In genomic region chr4:18593297-18594002, GRCh38 we compare ENCODE assay signal across 8 cellular contexts.
DNase-seq lines count a peak whose midpoint lies in the region; ATAC-seq and TF ChIP-seq lines count a peak whose summit lies in the region.

No MANE protein-coding gene starts in this region.

- H3K9me3 Mint-ChIP-seq in Caco-2 (ENCODE audit: unreplicated experiment) (no peaks in the 10 kb centered on the region), endothelial cell (ENCODE audit: unreplicated experiment) (no peaks in the 10 kb centered on the region)

- peak overlapping the region; percentile 29 for H3K4me3 Mint-ChIP-seq in Caco-2 (ENCODE audit: unreplicated experiment)
- no peak overlapping the region for H3K4me3 Mint-ChIP-seq in endothelial cell (ENCODE audit: unreplicated experiment)

- DNase-seq in Caco-2 (peak; percentile 48 to 61), HL-60 (ENCODE audit: low read depth in 1 of 2, low spot score in 1 of 2) (peak; percentile 30 to 40), NCI-H82 treated with DMSO at 0.1 percent for 48 hours (lab: John Stamatoyannopoulos, UW; ENCODE audit: unreplicated experiment) (peak; percentile 18), endothelial cell (ENCODE audit: low spot score) (peak; percentile 57), myocyte (ENCODE audit: low read depth) (peak; percentile 79)
- peak; percentile 65 for DNase-seq in activated CD8-positive, alpha-beta memory T cell treated with anti-CD3 and anti-CD28 coated beads for 24 hours
- peak; percentile 29 for DNase-seq in stimulated activated naive CD8-positive, alpha-beta T cell treated with anti-CD3 and anti-CD28 coated beads, Interleukin-15, Interleukin-2, amounts not matched to agents 100 U/mL and 50 U/mL, for 24 hours

- no peaks in the 10 kb centered on the region for H3K4me1 ChIP-seq in Caco-2

- H3K36me3 Mint-ChIP-seq in Caco-2 (ENCODE audit: insufficient read depth, unreplicated experiment), result no peaks in the 10 kb centered on the region
- H3K36me3 Mint-ChIP-seq in endothelial cell (ENCODE audit: low read depth, unreplicated experiment), result no peaks in the 10 kb centered on the region

- BruUV-seq in Caco-2 (replicated peaks; lab: Mats Ljungman, UMichigan), result no TSS peak

- intact Hi-C loops in Caco-2 (cut with micrococcal nuclease; ENCODE audit: unreplicated experiment), result loop anchor here (1.0 to 10.0 kb wide), 5 partner anchors 57 to 1044 kb away; no protein-coding TSS in a partner anchor

- H3K36me3 ChIP-seq in Caco-2 (ENCODE audit: control insufficient read depth, insufficient read depth, low read length), result no peaks in the 10 kb centered on the region

- ATAC-seq in GM19463 (IDR thresholded peaks at IDR 0.05; ENCODE audit: unreplicated experiment), result peak; percentile 77
- peak; percentile 36 for ATAC-seq in stimulated activated naive CD8-positive, alpha-beta T cell treated with anti-CD3 and anti-CD28 coated beads, Interleukin-15, Interleukin-2, amounts not matched to agents 100 U/mL and 50 U/mL, for 24 hours

- TF ChIP-seq CTCF in Caco-2 (IDR thresholded peaks at IDR 0.05; ENCODE audit: insufficient read depth in 1 of 2, low read depth in 1 of 2, low read length in 1 of 2, severe bottlenecking in 1 of 2, unreplicated experiment in 1 of 2) (peak; percentile 61 to 69), HL-60 (IDR thresholded peaks at IDR 0.05; ENCODE audit: insufficient read depth, low read length) (peak; percentile 75), endothelial cell (IDR thresholded peaks at IDR 0.05; ENCODE audit: unreplicated experiment) (peak; percentile 86)

- no peaks in the 10 kb centered on the region for H3K27me3 ChIP-seq in Caco-2 (replicated peaks; ENCODE audit: control insufficient read depth, insufficient read depth, low read length)
- H3K27me3 ChIP-seq in HL-60 (ENCODE audit: insufficient read depth, poor library complexity, severe bottlenecking), result no peaks in the 10 kb centered on the region

- H3K27ac ChIP-seq in HL-60 (replicated peaks), result no peak overlapping the region

- POLR2A ChIA-PET in Caco-2 (lab: Charles Lee), result no interaction called here

- H3K27me3 Mint-ChIP-seq in Caco-2 (ENCODE audit: insufficient read depth, unreplicated experiment) (peaks cover 11% of the 10 kb centered on the region), endothelial cell (ENCODE audit: unreplicated experiment) (no peaks in the 10 kb centered on the region)

- no peaks in the 10 kb centered on the region for H3K9me3 ChIP-seq in Caco-2

- H3K4me3 ChIP-seq in Caco-2 (ENCODE audit: low read depth, low read length) (no peak overlapping the region), HL-60 (replicated peaks; ENCODE audit: insufficient read depth, low read length) (no peak overlapping the region)

- H3K27ac Mint-ChIP-seq in Caco-2 (ENCODE audit: unreplicated experiment) (no peak overlapping the region), endothelial cell (ENCODE audit: unreplicated experiment) (no peak overlapping the region)

- CTCF ChIA-PET in Caco-2 (lab: Charles Lee), result interaction anchor here (0.6 kb wide), 1 partner anchor 666 kb away, joined by 3 read pairs; no protein-coding TSS in a partner anchor

- H3K4me1 Mint-ChIP-seq in Caco-2 (ENCODE audit: low read depth, unreplicated experiment) (peaks cover 5% of the 10 kb centered on the region), endothelial cell (ENCODE audit: unreplicated experiment) (no peaks in the 10 kb centered on the region)

Comparison
In these comparisons a context has a peak if more than half of its experiments do, and no peak if none do; other contexts are left out.
1. DNase-seq: peak in every context shown above with its lines; median percentile 79 in myocyte; 65 in activated CD8-positive, alpha-beta memory T cell treated with anti-CD3 and anti-CD28 coated beads for 24 hours; 57 in endothelial cell; 54 in Caco-2; 35 in HL-60; 29 in stimulated activated naive CD8-positive, alpha-beta T cell treated with anti-CD3 and anti-CD28 coated beads, Interleukin-15, Interleukin-2, amounts not matched to agents 100 U/mL and 50 U/mL, for 24 hours; 18 in NCI-H82 treated with DMSO at 0.1 percent for 48 hours.